8 cellular contexts compared by ENCODE assay signal in the genomic region with DNA sequence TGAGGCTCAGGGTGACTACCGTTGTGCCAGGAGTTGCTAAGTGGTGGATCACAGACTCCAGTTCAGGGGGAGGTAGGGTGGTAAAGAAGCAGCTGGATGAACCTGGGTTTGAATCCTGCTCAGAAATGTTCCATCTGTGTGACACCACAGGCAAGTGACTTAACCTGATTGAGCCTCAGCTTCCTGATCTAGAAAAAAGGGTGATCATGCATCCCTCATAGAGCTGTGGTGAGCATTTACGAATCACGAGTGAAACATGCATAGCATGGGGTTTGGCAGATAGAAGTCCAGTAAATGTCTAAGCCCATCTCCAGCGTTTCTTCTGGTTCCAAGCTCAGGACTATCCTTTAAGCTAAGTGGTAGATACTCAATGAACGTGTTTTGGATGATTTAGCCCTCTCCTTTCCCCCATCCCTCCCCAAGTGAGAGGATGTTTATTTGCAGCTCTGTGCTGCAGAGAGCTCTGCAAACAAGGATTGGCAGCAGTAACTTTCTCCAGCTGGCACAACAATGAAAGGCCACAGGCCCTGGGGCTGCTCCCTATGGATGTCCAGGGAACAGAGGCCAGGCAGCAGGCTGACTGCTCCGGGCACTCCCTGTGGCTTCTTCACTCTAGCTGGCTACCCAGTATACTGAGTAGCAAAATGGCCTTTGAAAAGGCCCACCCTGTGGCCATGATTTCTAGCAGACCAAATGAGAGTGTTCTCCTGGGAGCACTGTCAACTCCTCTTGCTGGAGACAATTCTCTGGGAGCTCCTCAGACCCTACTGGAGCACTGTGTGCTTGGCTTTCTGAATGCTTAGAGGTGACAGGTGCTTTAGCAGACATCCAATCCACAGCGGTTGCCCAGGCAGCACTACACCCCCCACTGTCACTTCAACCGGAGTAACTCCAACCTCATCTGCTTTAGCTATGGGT. TPM values are rescaled to one million over a fixed set of nuclear protein-coding genes. Genes with fewer than 3 reads are reported as not detected.
DNase-seq lines count a peak whose midpoint lies in the region; ATAC-seq and TF ChIP-seq lines count a peak whose summit lies in the region.

No MANE protein-coding gene starts in this region.

- DNase-seq in CD8-positive, alpha-beta T cell, result no peak
- DNase-seq in NCI-H1092 (lab: John Stamatoyannopoulos, UW) (peak; percentile 85), midbrain (lab: John Stamatoyannopoulos, UW) (peak; percentile 59), immature natural killer cell (no peak), SIG-M5 (lab: John Stamatoyannopoulos, UW) (no peak)

- intact Hi-C loops in CD8-positive, alpha-beta T cell (cut with DNase I, micrococcal nuclease), result no loop called here

- TF ChIP-seq CTCF in CD8-positive, alpha-beta T cell (IDR thresholded peaks at IDR 0.05), result no peak

- no peaks in the 10 kb centered on the region for H3K27me3 Mint-ChIP-seq in CD8-positive, alpha-beta T cell (ENCODE audit: low read depth)
- H3K27me3 Mint-ChIP-seq in immature natural killer cell (ENCODE audit: low read depth in 3 of 3), result peaks cover 0 to 2% (median 2%) of the 10 kb centered on the region in 3 donors

- peaks cover 2% of the 10 kb centered on the region for H3K36me3 Mint-ChIP-seq in CD8-positive, alpha-beta T cell
- peaks cover 0 to 4% (median 0%) of the 10 kb centered on the region in 3 donors for H3K36me3 Mint-ChIP-seq in immature natural killer cell

- CTCF ChIA-PET in CD8-positive, alpha-beta T cell (lab: Charles Lee), result interaction anchor here (0.8 to 1.1 kb wide), 2 partner anchors 11 to 106 kb away, joined by 3 read pairs; no protein-coding TSS in a partner anchor

- ATAC-seq in CD8-positive, alpha-beta T cell, result no peak
- ATAC-seq in GM19397 (IDR thresholded peaks at IDR 0.05; ENCODE audit: unreplicated experiment), result no peak
- ATAC-seq in HG02571 (IDR thresholded peaks at IDR 0.05; ENCODE audit: unreplicated experiment), result no peak

- POLR2A ChIA-PET in CD8-positive, alpha-beta T cell (lab: Charles Lee), result no interaction called here

- peak overlapping the region; percentile 46 for H3K27ac Mint-ChIP-seq in CD8-positive, alpha-beta T cell
- peak overlapping the region in 2 of 6 donors; percentile 33 to 51 for H3K27ac Mint-ChIP-seq in immature natural killer cell

- H3K27ac ChIP-seq in CD8-positive, alpha-beta T cell (ENCODE audit: low read depth, low read length), result no peak overlapping the region
- peak overlapping the region; percentile 28 for H3K27ac ChIP-seq in adipose tissue (ENCODE audit: low read depth, low read length)

- H3K27me3 ChIP-seq in CD8-positive, alpha-beta T cell (ENCODE audit: insufficient read depth, low read length), result no peaks in the 10 kb centered on the region

- H3K36me3 ChIP-seq in CD8-positive, alpha-beta T cell (ENCODE audit: insufficient read depth, low read length), result no peaks in the 10 kb centered on the region

- peaks cover 12% of the 10 kb centered on the region for H3K4me1 ChIP-seq in CD8-positive, alpha-beta T cell (ENCODE audit: insufficient read depth, low read length)

- H3K9me3 Mint-ChIP-seq in CD8-positive, alpha-beta T cell, result no peaks in the 10 kb centered on the region
- no peaks in the 10 kb centered on the region for H3K9me3 Mint-ChIP-seq in immature natural killer cell

- peaks cover 12% of the 10 kb centered on the region for H3K4me1 Mint-ChIP-seq in CD8-positive, alpha-beta T cell (ENCODE audit: low read depth)
- H3K4me1 Mint-ChIP-seq in immature natural killer cell, result peaks cover 8 to 10% of the 10 kb centered on the region in 2 donors

- H3K9me3 ChIP-seq in CD8-positive, alpha-beta T cell (ENCODE audit: low read length), result no peaks in the 10 kb centered on the region

- 66 to 80% (median 76%) methylated on average over 8 of the region's 8 CpGs for WGBS in adipose tissue, 3 donors

- no peak overlapping the region for H3K4me3 Mint-ChIP-seq in CD8-positive, alpha-beta T cell
- no peak overlapping the region for H3K4me3 Mint-ChIP-seq in immature natural killer cell

- no peak overlapping the region for H3K4me3 ChIP-seq in CD8-positive, alpha-beta T cell (ENCODE audit: low read depth, low read length)

RNA-seq across cellular contexts. Expression of a gene that starts 21.3 kb away (rescaled TPM):
- total RNA-seq in CD8-positive, alpha-beta T cell, result not detected
- polyA plus RNA-seq in adipose tissue, result 10 to 100 TPM; 12.3 to 57.0 (median 37.7) TPM
- polyA plus RNA-seq in immature natural killer cell, result not detected

Comparison
In these comparisons a context has a peak if more than half of its experiments do, and no peak if none do; other contexts are left out.
1. DNase-seq: peak in NCI-H1092 (single experiment) and midbrain (single experiment); none in CD8-positive, alpha-beta T cell (0 of 7), immature natural killer cell (0 of 3) and SIG-M5 (single experiment).
2. RNA of a gene that starts 21.3 kb away (polyA plus RNA-seq): 12.3 to 57.0 TPM in adipose tissue; not detected in immature natural killer cell; every median in the first group is over 10 times any median in the second.